Comparison of ENCODE assay signal across 8 cellular contexts in the genomic region with DNA sequence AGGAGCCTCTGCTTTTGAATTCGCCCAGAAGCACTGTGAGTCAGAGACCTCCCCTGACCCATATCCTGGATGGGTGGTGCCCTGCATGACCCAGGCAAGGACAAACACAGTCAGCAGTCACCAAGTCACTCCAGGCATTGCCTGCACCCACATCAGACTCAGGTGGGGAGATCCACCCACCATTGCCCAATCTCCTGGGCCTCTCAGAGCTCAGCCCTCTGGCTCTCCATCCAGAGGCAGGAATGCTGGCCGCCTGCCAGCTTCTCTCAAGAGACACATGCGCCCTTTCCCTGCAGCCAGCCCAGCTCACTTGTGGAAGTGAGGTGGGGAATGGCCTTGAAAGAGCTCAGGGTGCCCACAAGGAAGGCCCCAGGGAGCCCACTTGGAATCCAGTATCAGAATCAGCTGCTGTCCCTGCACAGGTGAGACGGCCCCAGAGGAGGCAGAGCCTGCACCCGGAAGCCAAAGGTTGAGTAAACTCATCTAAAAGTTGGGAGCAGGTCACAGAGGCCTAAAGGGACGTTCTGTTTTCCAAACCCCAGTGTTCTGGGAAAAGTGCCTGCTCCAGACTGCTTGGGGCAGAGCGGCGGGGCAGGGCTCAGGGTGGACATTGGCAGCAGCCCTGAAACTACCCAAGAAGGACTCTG.
DNase-seq lines count a peak whose midpoint lies in the region; ATAC-seq and TF ChIP-seq lines count a peak whose summit lies in the region.

No MANE protein-coding gene starts in this region.

- no peaks in the 10 kb centered on the region for H3K9me3 ChIP-seq in colonic mucosa
- H3K9me3 ChIP-seq in CD4-positive, alpha-beta memory T cell (ENCODE audit: control insufficient read depth in 1 of 2, low read length in 2 of 2): no peaks in the 10 kb centered on the region

- H3K36me3 Mint-ChIP-seq in activated T-cell treated with anti-CD3 and anti-CD28 coated beads, Interleukin-2, amount 50 U/mL, for 24 hours (ENCODE audit: low read depth): peaks cover 74% of the 10 kb centered on the region
- H3K36me3 Mint-ChIP-seq in CD4-positive, alpha-beta memory T cell: peaks cover 47 to 75% of the 10 kb centered on the region in 2 donors

- CTCF ChIA-PET in CD4-positive, alpha-beta memory T cell (lab: Charles Lee; ENCODE audit: partially characterized antibody): no interaction called here

- H3K9ac ChIP-seq in colonic mucosa (ENCODE audit: low read depth in 2 of 2, low read length in 2 of 2): no peak overlapping the region

- H3K27ac ChIP-seq in colonic mucosa: no peak overlapping the region
- H3K27ac ChIP-seq in CD4-positive, alpha-beta memory T cell (ENCODE audit: low read depth, low read length): no peak overlapping the region

- H3K4me1 Mint-ChIP-seq in activated T-cell treated with anti-CD3 and anti-CD28 coated beads, Interleukin-2, amount 50 U/mL, for 24 hours (ENCODE audit: low read depth): peaks cover 10% of the 10 kb centered on the region
- peaks cover 16 to 51% (median 30%) of the 10 kb centered on the region in 4 donors for H3K4me1 Mint-ChIP-seq in CD4-positive, alpha-beta memory T cell

- intact Hi-C loops in colonic mucosa (cut with DNase I): no loop called here
- intact Hi-C loops in CD4-positive, alpha-beta memory T cell (cut with micrococcal nuclease): no loop called here

- no peak for ATAC-seq in GM18505 (IDR thresholded peaks at IDR 0.05; ENCODE audit: unreplicated experiment)

- H3K4me3 ChIP-seq in colonic mucosa: no peak overlapping the region
- no peak overlapping the region for H3K4me3 ChIP-seq in CD4-positive, alpha-beta memory T cell (ENCODE audit: low read length in 2 of 2)

- no peak for TF ChIP-seq CTCF in colonic mucosa (IDR thresholded peaks at IDR 0.05)

- no peaks in the 10 kb centered on the region for H3K27me3 Mint-ChIP-seq in activated T-cell treated with anti-CD3 and anti-CD28 coated beads, Interleukin-2, amount 50 U/mL, for 24 hours
- no peaks in the 10 kb centered on the region for H3K27me3 Mint-ChIP-seq in CD4-positive, alpha-beta memory T cell

- no peak for TF ChIP-seq POLR2A in GM18505 (IDR thresholded peaks at IDR 0.05; ENCODE audit: borderline replicate concordance, extremely low read depth, insufficient read depth, insufficient read length)

- no peak overlapping the region for H3K27ac Mint-ChIP-seq in activated T-cell treated with anti-CD3 and anti-CD28 coated beads, Interleukin-2, amount 50 U/mL, for 24 hours
- H3K27ac Mint-ChIP-seq in CD4-positive, alpha-beta memory T cell: peak overlapping the region in 3 of 7 donors; percentile 41 to 93 (median 44)

- DNase-seq in GM04504 (ENCODE audit: low read depth) (peak; percentile 56), NCI-H510A treated with DMSO at 0.1 percent for 48 hours (lab: John Stamatoyannopoulos, UW) (peak; percentile 87), colonic mucosa (peak; percentile 64), medulla oblongata (ENCODE audit: extremely low spot score) (peak; percentile 71), NOMO-1 (lab: John Stamatoyannopoulos, UW; ENCODE audit: unreplicated experiment in 2 of 2) (no peak)
- no peak for DNase-seq in activated T-cell treated with anti-CD3 and anti-CD28 coated beads, Interleukin-2, amount 50 U/mL, for 24 hours
- no peak for DNase-seq in CD4-positive, alpha-beta memory T cell

- H3K4me3 Mint-ChIP-seq in activated T-cell treated with anti-CD3 and anti-CD28 coated beads, Interleukin-2, amount 50 U/mL, for 24 hours: no peak overlapping the region
- H3K4me3 Mint-ChIP-seq in CD4-positive, alpha-beta memory T cell: peak overlapping the region in 1 of 8 donors; percentile 23

- H3K27me3 ChIP-seq in colonic mucosa: no peaks in the 10 kb centered on the region
- H3K27me3 ChIP-seq in CD4-positive, alpha-beta memory T cell (ENCODE audit: insufficient read depth, low read length): no peaks in the 10 kb centered on the region

- no peaks in the 10 kb centered on the region for H3K4me1 ChIP-seq in colonic mucosa
- H3K4me1 ChIP-seq in CD4-positive, alpha-beta memory T cell (ENCODE audit: insufficient read depth, low read length): no peaks in the 10 kb centered on the region

- POLR2A ChIA-PET in CD4-positive, alpha-beta memory T cell (lab: Charles Lee; ENCODE audit: partially characterized antibody): no interaction called here

- H3K9me3 Mint-ChIP-seq in activated T-cell treated with anti-CD3 and anti-CD28 coated beads, Interleukin-2, amount 50 U/mL, for 24 hours: no peaks in the 10 kb centered on the region
- H3K9me3 Mint-ChIP-seq in CD4-positive, alpha-beta memory T cell: peaks cover 0 to 1% (median 0%) of the 10 kb centered on the region in 8 donors

- no peaks in the 10 kb centered on the region for H3K36me3 ChIP-seq in colonic mucosa
- peaks cover 75% of the 10 kb centered on the region for H3K36me3 ChIP-seq in CD4-positive, alpha-beta memory T cell (ENCODE audit: insufficient read depth, low read length)

Comparison
In these comparisons a context has a peak if more than half of its experiments do, and no peak if none do; other contexts are left out.
1. DNase-seq: peak in GM04504 (single experiment), NCI-H510A treated with DMSO at 0.1 percent for 48 hours (single experiment), colonic mucosa (single experiment) and medulla oblongata (single experiment); none in activated T-cell treated with anti-CD3 and anti-CD28 coated beads, Interleukin-2, amount 50 U/mL, for 24 hours (single experiment), NOMO-1 (0 of 2) and CD4-positive, alpha-beta memory T cell (0 of 5).